ENCODE assay signal across 8 cellular contexts in the genomic region with DNA sequence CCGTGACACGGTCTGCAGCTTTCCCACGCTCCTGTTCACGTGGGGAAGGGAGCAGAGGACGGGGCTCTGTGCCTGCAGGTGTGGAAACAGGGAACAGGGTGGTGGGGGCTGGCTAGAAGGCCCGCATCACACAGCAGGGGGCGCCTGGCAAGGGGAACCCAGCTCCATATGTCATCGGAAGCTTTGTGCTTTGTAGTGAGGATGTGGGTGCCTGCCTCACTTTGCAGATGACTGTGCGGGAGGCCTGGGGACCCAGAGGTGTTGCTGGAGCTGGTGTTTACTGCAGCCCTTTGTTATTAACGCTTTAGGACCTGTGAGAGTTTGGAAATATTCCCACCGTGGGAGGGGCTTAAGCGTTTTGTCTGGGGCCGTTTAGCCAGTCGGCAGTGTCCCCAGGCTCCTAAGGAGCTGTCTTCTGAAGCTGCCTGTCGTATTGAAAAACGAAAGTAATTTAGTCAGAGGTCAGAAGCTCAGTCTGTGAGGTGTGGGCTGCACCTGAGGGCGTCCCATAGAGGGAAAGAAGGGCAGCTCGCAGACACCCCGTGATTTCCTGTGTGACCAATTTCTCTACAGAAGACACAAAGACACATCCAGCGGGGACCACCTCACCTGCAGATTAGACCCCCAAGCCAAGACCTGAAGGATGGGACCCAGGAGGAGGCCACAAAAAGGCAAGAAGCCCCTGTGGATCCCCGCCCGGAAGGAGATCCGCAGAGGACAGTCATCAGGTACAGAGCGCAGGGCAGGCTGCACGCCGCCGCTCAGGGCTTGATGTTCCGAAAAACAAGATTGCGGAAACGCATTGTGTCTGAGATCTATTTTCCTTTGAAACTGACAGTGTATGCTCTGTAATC. TPM values are rescaled to one million over a fixed set of nuclear protein-coding genes. Genes with fewer than 3 reads are reported as not detected.
DNase-seq lines count a peak whose midpoint lies in the region; ATAC-seq and TF ChIP-seq lines count a peak whose summit lies in the region.

No MANE protein-coding gene starts in this region.

- peaks cover 68% of the 10 kb centered on the region for H3K36me3 Mint-ChIP-seq in MCF 10A (ENCODE audit: insufficient read depth, unreplicated experiment)

- intact Hi-C loops in PC-3 (cut with micrococcal nuclease) (no loop called here), PC-9 (cut with micrococcal nuclease; ENCODE audit: unreplicated experiment) (no loop called here), MCF 10A (cut with micrococcal nuclease) (no loop called here)

- H3K4me1 Mint-ChIP-seq in MCF 10A (ENCODE audit: insufficient read depth, unreplicated experiment), result no peaks in the 10 kb centered on the region

- H3K79me2 ChIP-seq in PC-3 (ENCODE audit: low read length), result no peaks in the 10 kb centered on the region
- no peaks in the 10 kb centered on the region for H3K79me2 ChIP-seq in PC-9 (ENCODE audit: low read depth)

- H3K36me3 ChIP-seq in PC-3 (ENCODE audit: low read depth, low read length) (peaks cover 3% of the 10 kb centered on the region), PC-9 (ENCODE audit: low read depth) (peaks cover 3% of the 10 kb centered on the region; the same call in 1 of the 2 replicates)

- H3K27ac Mint-ChIP-seq in MCF 10A (ENCODE audit: low read depth, unreplicated experiment), result no peak overlapping the region

- no peaks in the 10 kb centered on the region for H3K9me3 Mint-ChIP-seq in MCF 10A (ENCODE audit: unreplicated experiment)

- H3K4me3 ChIP-seq in PC-3 (ENCODE audit: low read length) (no peak overlapping the region), PC-9 (no peak overlapping the region)

- H3K27me3 ChIP-seq in PC-3 (ENCODE audit: low read length) (no peaks in the 10 kb centered on the region), PC-9 (ENCODE audit: insufficient read depth, low read depth) (no peaks in the 10 kb centered on the region)

- POLR2A ChIA-PET in PC-3 (lab: Charles Lee; ENCODE audit: unreplicated experiment), result no interaction called here
- POLR2A ChIA-PET in PC-9 (lab: Charles Lee; ENCODE audit: unreplicated experiment), result no interaction called here
- POLR2A ChIA-PET in MCF 10A (lab: Yijun Ruan, JAX), result no interaction called here

- H3K9me3 ChIP-seq in PC-3 (ENCODE audit: low read length) (no peaks in the 10 kb centered on the region), PC-9 (ENCODE audit: insufficient read depth, low read depth) (no peaks in the 10 kb centered on the region)

- peak; percentile 86 for TF ChIP-seq CTCF in GM12873 (IDR thresholded peaks at IDR 0.05; ENCODE audit: insufficient read depth, low read depth, low read length, missing control alignments)
- 0 out of 2 replicates have a peak, but pooled peaks have one; percentile 28 for TF ChIP-seq CTCF in PC-3 (conservative IDR thresholded peaks at IDR 0.05; ENCODE audit: low read depth, low read length)
- TF ChIP-seq CTCF in PC-9 (conservative IDR thresholded peaks at IDR 0.05), result no peak
- TF ChIP-seq CTCF in MCF 10A (IDR thresholded peaks at IDR 0.05; ENCODE audit: unreplicated experiment), result no peak

- H3K9me2 ChIP-seq in PC-3 (replicated peaks; ENCODE audit: low read length) (no peaks in the 10 kb centered on the region), PC-9 (ENCODE audit: insufficient read depth) (no peaks in the 10 kb centered on the region)

- CTCF ChIA-PET in PC-3 (lab: Charles Lee), result no interaction called here
- CTCF ChIA-PET in PC-9 (lab: Charles Lee), result no interaction called here
- CTCF ChIA-PET in MCF 10A (lab: Yijun Ruan, JAX), result interaction anchor here (0.6 to 1.2 kb wide), 3 partner anchors 27 to 220 kb away, joined by 3 to 4 read pairs (median 3); no protein-coding TSS in a partner anchor

- H4K20me1 ChIP-seq in PC-3 (ENCODE audit: low read length) (no peaks in the 10 kb centered on the region), PC-9 (ENCODE audit: insufficient read depth) (no peaks in the 10 kb centered on the region)

- H3K4me3 Mint-ChIP-seq in MCF 10A (ENCODE audit: unreplicated experiment), result no peak overlapping the region

- no peak for DNase-seq in PC-3
- DNase-seq in activated naive CD4-positive, alpha-beta T cell (lab: John Stamatoyannopoulos, UW), result peak; percentile 48 to 82 (median 65)
- DNase-seq in stimulated activated CD4-positive, alpha-beta T cell treated with anti-CD3 and anti-CD28 coated beads, Interleukin-2, amount 100 ng/mL, for 4 hours (ENCODE audit: low read depth), result peak; percentile 77
- DNase-seq in PC-9, result no peak
- no peak for DNase-seq in occipital lobe (lab: John Stamatoyannopoulos, UW)
- DNase-seq in MCF 10A (ENCODE audit: unreplicated experiment), result no peak

- no peaks in the 10 kb centered on the region for H3K4me1 ChIP-seq in PC-3 (ENCODE audit: insufficient read depth, low read length)
- H3K4me1 ChIP-seq in PC-9 (replicated peaks; ENCODE audit: insufficient read depth), result no peaks in the 10 kb centered on the region

- no peak overlapping the region for H2AFZ ChIP-seq in PC-3 (ENCODE audit: low read length)
- H2AFZ ChIP-seq in PC-9, result no peak overlapping the region

- H3K9ac ChIP-seq in PC-3 (ENCODE audit: low read length), result no peak overlapping the region

- H3F3A ChIP-seq in PC-3 (ENCODE audit: low read length, unreplicated experiment), result no peaks in the 10 kb centered on the region
- H3F3A ChIP-seq in PC-9 (ENCODE audit: insufficient read depth, low read depth), result no peaks in the 10 kb centered on the region; the same call in 1 of the 2 replicates

- no TSS peak for BruUV-seq in PC-3 (replicated peaks; lab: Mats Ljungman, UMichigan)
- no TSS peak for BruUV-seq in PC-9 (replicated peaks; lab: Mats Ljungman, UMichigan)
- no TSS peak for BruUV-seq in MCF 10A (replicated peaks; lab: Mats Ljungman, UMichigan)

- H3K27me3 Mint-ChIP-seq in MCF 10A (ENCODE audit: insufficient read depth, unreplicated experiment), result no peaks in the 10 kb centered on the region

- H3K27ac ChIP-seq in PC-3 (ENCODE audit: low read length) (no peak overlapping the region), PC-9 (no peak overlapping the region)

- peak; percentile 66 for ATAC-seq in GM21825 (IDR thresholded peaks at IDR 0.05; ENCODE audit: unreplicated experiment)
- ATAC-seq in PC-3, result no peak

- H3K4me2 ChIP-seq in PC-3 (ENCODE audit: low read length) (no peak overlapping the region), PC-9 (no peak overlapping the region)

RNA-seq across cellular contexts. Expression of a gene that starts 9.1 kb away (rescaled TPM):
- total RNA-seq in PC-3 (2014; rRNA removed) (65.5 and 71.6 TPM in 2 replicates), PC-9 (2021) (79.3 and 107 TPM in 2 replicates), occipital lobe (38.5 TPM), MCF 10A (2022) (46.5 and 49.1 TPM in 2 replicates)

RNA-seq across cellular contexts. Expression of a gene that starts 18.6 kb away (rescaled TPM):
- total RNA-seq in PC-3 (2014; rRNA removed) (5.0 and 6.4 TPM in 2 replicates), PC-9 (2021) (9.9 and 14.7 TPM in 2 replicates), occipital lobe (0.31 TPM), MCF 10A (2022) (1.0 and 3.7 TPM in 2 replicates)

RNA-seq across cellular contexts. Expression of a gene that starts 18.6 kb away (rescaled TPM):
- total RNA-seq in PC-3 (2014; rRNA removed), result 101 and 103 TPM in 2 replicates
- total RNA-seq in PC-9 (2021), result 104 and 126 TPM in 2 replicates
- 17.6 TPM for total RNA-seq in occipital lobe
- total RNA-seq in MCF 10A (2022), result 139 and 157 TPM in 2 replicates

RNA-seq across cellular contexts. Expression of a gene that starts 25.5 kb away (rescaled TPM):
- total RNA-seq in PC-3 (2014; rRNA removed) (98.4 and 134 TPM in 2 replicates), PC-9 (2021) (46.9 and 50.3 TPM in 2 replicates), occipital lobe (1.6 TPM), MCF 10A (2022) (5.7 and 15.7 TPM in 2 replicates)

RNA-seq across cellular contexts. Expression of a gene that starts 42.0 kb away (rescaled TPM):
- 0.92 and 1.3 TPM in 2 replicates for total RNA-seq in PC-3 (2014; rRNA removed)
- 9.0 and 14.1 TPM in 2 replicates for total RNA-seq in PC-9 (2021)
- 0.16 TPM for total RNA-seq in occipital lobe
- total RNA-seq in MCF 10A (2022), result 13.4 and 31.5 TPM in 2 replicates

Comparison
In these comparisons a context has a peak if more than half of its experiments do, and no peak if none do; other contexts are left out.
1. CTCF ChIP-seq: peak in GM12873 (single experiment) and PC-3 (single experiment); none in PC-9 (single experiment) and MCF 10A (single experiment).
2. DNase-seq: peak in activated naive CD4-positive, alpha-beta T cell (4 of 4) and stimulated activated CD4-positive, alpha-beta T cell treated with anti-CD3 and anti-CD28 coated beads, Interleukin-2, amount 100 ng/mL, for 4 hours (single experiment); none in PC-3 (single experiment), PC-9 (0 of 2), occipital lobe (single experiment) and MCF 10A (single experiment).